8 cellular contexts compared by ENCODE assay signal in the genomic region with DNA sequence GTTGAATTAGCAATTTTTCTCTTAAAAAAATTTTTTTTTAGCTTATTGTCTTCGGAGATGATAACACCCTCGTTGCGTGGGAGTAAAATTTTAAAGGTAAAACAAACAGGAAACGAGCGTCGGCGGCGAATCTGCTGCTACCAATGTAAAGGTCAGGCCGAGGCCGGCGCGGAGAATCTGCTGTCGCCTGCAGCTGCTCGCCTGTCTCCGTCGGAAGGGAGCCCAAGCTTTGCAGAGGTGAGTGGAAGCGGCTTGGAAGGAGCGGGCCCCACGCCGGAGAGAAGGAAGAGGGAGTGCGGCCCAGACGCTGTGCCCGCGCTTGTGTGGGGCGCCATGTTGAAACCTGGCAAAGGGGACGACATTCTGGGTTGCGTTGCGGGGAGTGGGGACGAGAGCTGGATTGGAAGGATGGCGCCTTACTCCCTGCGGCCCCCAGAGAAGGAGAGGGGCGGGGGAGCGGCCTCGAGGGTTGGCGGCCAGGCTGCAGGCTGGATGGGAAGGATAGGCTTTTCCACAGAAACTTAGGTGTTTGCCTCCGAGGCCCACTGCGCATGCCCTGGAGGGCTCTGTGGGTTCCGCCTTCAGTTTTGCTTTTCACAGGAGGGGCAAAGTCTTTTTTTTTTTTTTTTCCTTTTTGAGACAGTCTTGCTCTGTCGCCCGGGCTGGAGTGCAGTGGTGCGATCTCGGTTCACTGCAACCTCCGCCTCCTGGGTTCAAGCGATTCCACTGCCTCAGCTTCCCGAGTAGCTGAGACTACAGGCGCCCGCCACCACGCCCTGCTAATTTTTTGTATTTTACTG. TPM values are rescaled to one million over a fixed set of nuclear protein-coding genes. Genes with fewer than 3 reads are reported as not detected.
DNase-seq lines count a peak whose midpoint lies in the region; ATAC-seq and TF ChIP-seq lines count a peak whose summit lies in the region.

A gene with protein sequence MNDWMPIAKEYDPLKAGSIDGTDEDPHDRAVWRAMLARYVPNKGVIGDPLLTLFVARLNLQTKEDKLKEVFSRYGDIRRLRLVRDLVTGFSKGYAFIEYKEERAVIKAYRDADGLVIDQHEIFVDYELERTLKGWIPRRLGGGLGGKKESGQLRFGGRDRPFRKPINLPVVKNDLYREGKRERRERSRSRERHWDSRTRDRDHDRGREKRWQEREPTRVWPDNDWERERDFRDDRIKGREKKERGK (plus strand): TSS at position 160 of the 800 bp plus-strand sequence. CDS start 7,402 bp downstream, outside the sequence.

- DNase-seq in GF-D8 (lab: John Stamatoyannopoulos, UW) (peak; percentile 65), HFFc6 (peak; percentile 77), NCI-H1694 (lab: John Stamatoyannopoulos, UW) (peak; percentile 57), anterior cingulate cortex (lab: John Stamatoyannopoulos, UW) (peak in 57 of 58 donors; percentile 33 to 92 (median 78)), right cardiac atrium (peak; percentile 87 to 95 (median 94)), psoas muscle (peak; percentile 86 to 90)
- DNase-seq in T-helper 2 cell treated with Interferon-gamma antibody and Interleukin-4, amounts not matched to agents 5 μg/mL and 100 μg/mL, for 36 hours (ENCODE audit: low spot score), result peak; percentile 80

- H3K36me3 Mint-ChIP-seq in HFFc6 (ENCODE audit: low read depth), result peaks cover 11% of the 10 kb centered on the region; the same call in 1 of the 2 replicates
- peaks cover 18% of the 10 kb centered on the region for H3K36me3 Mint-ChIP-seq in T-helper 2 cell treated with Interferon-gamma antibody and Interleukin-4, amounts not matched to agents 5 μg/mL and 100 μg/mL, for 36 hours (ENCODE audit: low read depth)

- peak within 1 kb of the TSS; percentile 100 for H3K27ac Mint-ChIP-seq in HFFc6
- H3K27ac Mint-ChIP-seq in T-helper 2 cell treated with Interferon-gamma antibody and Interleukin-4, amounts not matched to agents 5 μg/mL and 100 μg/mL, for 36 hours, result peak within 1 kb of the TSS; percentile 99

- peaks cover 2% of the 10 kb centered on the region for H3K4me1 ChIP-seq in right cardiac atrium (ENCODE audit: control insufficient read depth, insufficient read depth, low read length)
- peaks cover 12% of the 10 kb centered on the region for H3K4me1 ChIP-seq in psoas muscle
- H3K4me1 ChIP-seq in urinary bladder (ENCODE audit: insufficient read depth), result peaks cover 2% of the 10 kb centered on the region

- peaks cover 11% of the 10 kb centered on the region for H3K4me1 Mint-ChIP-seq in HFFc6 (ENCODE audit: low read depth)
- H3K4me1 Mint-ChIP-seq in T-helper 2 cell treated with Interferon-gamma antibody and Interleukin-4, amounts not matched to agents 5 μg/mL and 100 μg/mL, for 36 hours (ENCODE audit: low read depth), result peaks cover 13% of the 10 kb centered on the region

- peak within 1 kb of the TSS; percentile 74 for H3K4me3 ChIP-seq in right cardiac atrium (ENCODE audit: low read length)
- H3K4me3 ChIP-seq in psoas muscle, result peak within 1 kb of the TSS; percentile 96
- peak within 1 kb of the TSS; percentile 56 for H3K4me3 ChIP-seq in urinary bladder (ENCODE audit: low read depth, low read length)

- no peaks in the 10 kb centered on the region for H3K27me3 ChIP-seq in right cardiac atrium (ENCODE audit: control insufficient read depth, insufficient read depth)
- no peaks in the 10 kb centered on the region for H3K27me3 ChIP-seq in psoas muscle (ENCODE audit: insufficient read depth in 3 of 3, low read length in 2 of 3)

- under 1% methylated on average over 48 of the region's 48 CpGs for WGBS in right cardiac atrium
- WGBS in psoas muscle, 3 donors, result 0 to 1% (median 0%) methylated on average over 46 to 48 of the region's 48 CpGs
- under 1% methylated on average over 48 of the region's 48 CpGs for WGBS in urinary bladder

- H3K36me3 ChIP-seq in psoas muscle (ENCODE audit: insufficient read depth in 1 of 2, low read depth in 1 of 2) (peaks cover 0 to 7% of the 10 kb centered on the region in 2 donors), urinary bladder (ENCODE audit: insufficient read depth) (peaks cover 2% of the 10 kb centered on the region)

- intact Hi-C loops in right cardiac atrium (cut with DNase I) (no loop called here), psoas muscle (cut with DNase I) (loop anchor here in 1 of 2 donors (5.0 kb wide), 2 partner anchors 74 to 124 kb away; a partner anchor contains a TSS)

- ATAC-seq in right cardiac atrium, result peak; percentile 87 to 89
- peak; percentile 67 to 84 (median 76) for ATAC-seq in psoas muscle

- no peaks in the 10 kb centered on the region for H3K9me3 ChIP-seq in right cardiac atrium (ENCODE audit: control insufficient read depth, low read length)
- no peaks in the 10 kb centered on the region for H3K9me3 ChIP-seq in psoas muscle

- H3K27ac ChIP-seq in right cardiac atrium (ENCODE audit: low read length) (peak within 1 kb of the TSS; percentile 92), psoas muscle (peak within 1 kb of the TSS; percentile 99), urinary bladder (ENCODE audit: low read depth) (peak within 1 kb of the TSS; percentile 98)

- no peaks in the 10 kb centered on the region for H3K9me3 Mint-ChIP-seq in HFFc6
- H3K9me3 Mint-ChIP-seq in T-helper 2 cell treated with Interferon-gamma antibody and Interleukin-4, amounts not matched to agents 5 μg/mL and 100 μg/mL, for 36 hours, result no peaks in the 10 kb centered on the region

- H3K27me3 Mint-ChIP-seq in HFFc6 (ENCODE audit: insufficient read depth), result peaks cover 6% of the 10 kb centered on the region
- no peaks in the 10 kb centered on the region for H3K27me3 Mint-ChIP-seq in T-helper 2 cell treated with Interferon-gamma antibody and Interleukin-4, amounts not matched to agents 5 μg/mL and 100 μg/mL, for 36 hours (ENCODE audit: low read depth)

- TF ChIP-seq CTCF in HFFc6 (IDR thresholded peaks at IDR 0.05) (no peak), psoas muscle (IDR thresholded peaks at IDR 0.05) (no peak)

- peak within 1 kb of the TSS; percentile 99 for H3K4me3 Mint-ChIP-seq in HFFc6
- H3K4me3 Mint-ChIP-seq in T-helper 2 cell treated with Interferon-gamma antibody and Interleukin-4, amounts not matched to agents 5 μg/mL and 100 μg/mL, for 36 hours, result peak within 1 kb of the TSS; percentile 95

RNA-seq across cellular contexts. Expression of the gene that starts here (rescaled TPM):
- total RNA-seq in HFFc6 (2021; fragmentation: NEBNext Ultra II Directional; extraction: Animal tissue kit (Norgen Biotek cat#: 25700)), result 10 to 100 TPM; 13.0 to 20.0 (median 14.8) TPM
- total RNA-seq in right cardiac atrium (10 to 100 TPM; 19.2 to 26.6 (median 26.1) TPM), psoas muscle (10 to 100 TPM; 19.8 to 35.1 (median 25.5) TPM), urinary bladder (13.0 TPM)
- polyA plus RNA-seq in right cardiac atrium (48.1 TPM), psoas muscle (10 to 100 TPM; 31.7 to 44.0 (median 42.6) TPM), urinary bladder (21.9 TPM)

Comparison
In these comparisons a context has a peak if more than half of its experiments do, and no peak if none do; other contexts are left out.
1. Peak in every context shown above with its lines: DNase-seq, ATAC-seq, H3K4me3 ChIP-seq and H3K27ac ChIP-seq.